8 cellular contexts compared by ENCODE assay signal in the genomic region with DNA sequence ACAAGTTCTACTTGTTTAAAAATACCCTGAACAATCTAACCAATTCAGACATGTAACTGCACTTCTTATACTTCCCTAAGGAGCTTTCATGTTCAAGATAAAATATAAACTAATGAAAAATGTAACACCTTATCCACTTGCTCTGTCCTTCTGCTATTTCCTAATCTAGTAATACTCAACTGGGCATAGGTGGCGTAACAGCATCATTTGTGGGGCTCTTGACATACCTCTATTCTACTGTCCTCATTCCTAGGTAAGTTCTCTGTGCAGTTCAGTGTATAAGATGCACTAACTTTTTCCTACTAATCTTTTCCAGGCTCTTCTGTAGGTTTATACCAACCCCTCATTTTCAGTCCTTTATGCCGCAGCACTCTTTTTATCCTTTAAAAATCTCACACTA. TPM values are rescaled to one million over a fixed set of nuclear protein-coding genes. Genes with fewer than 3 reads are reported as not detected.
A peak's percentile ranks its signal among the peaks of the same experiment; 100 is the strongest.
DNase-seq lines count a peak whose midpoint lies in the region; ATAC-seq and TF ChIP-seq lines count a peak whose summit lies in the region.

No MANE protein-coding gene starts in this region.

- no peaks in the 10 kb centered on the region for H3K27me3 Mint-ChIP-seq in CD4-positive, CD25-positive, alpha-beta regulatory T cell
- H3K27me3 Mint-ChIP-seq in activated T-helper 2 cell treated with anti-CD3 and anti-CD28 coated beads, Interferon-gamma antibody, Interleukin-2, Interleukin-4, amounts not matched to agents 10 μg/mL and 5 μg/mL and 100 μg/mL, durations not matched to agents 14 hours and 24 hours and 36 hours (ENCODE audit: low read depth), result no peaks in the 10 kb centered on the region

- H3K27ac ChIP-seq in CD4-positive, CD25-positive, alpha-beta regulatory T cell (ENCODE audit: insufficient read depth, low read length, poor library complexity, severe bottlenecking), result no peak overlapping the region

- peaks cover 0 to 4% (median 1%) of the 10 kb centered on the region in 4 donors for H3K4me1 Mint-ChIP-seq in CD4-positive, CD25-positive, alpha-beta regulatory T cell
- H3K4me1 Mint-ChIP-seq in activated T-helper 2 cell treated with anti-CD3 and anti-CD28 coated beads, Interferon-gamma antibody, Interleukin-2, Interleukin-4, amounts not matched to agents 10 μg/mL and 5 μg/mL and 100 μg/mL, durations not matched to agents 14 hours and 24 hours and 36 hours (ENCODE audit: low read depth), result no peaks in the 10 kb centered on the region

- TF ChIP-seq CTCF in GM12875 (IDR thresholded peaks at IDR 0.05; ENCODE audit: borderline replicate concordance, insufficient read depth, low read depth, low read length), result peak; percentile 14; the same call in 1 of the 2 replicates

- H3K4me1 ChIP-seq in CD4-positive, CD25-positive, alpha-beta regulatory T cell (ENCODE audit: control insufficient read depth, insufficient read depth, low read length, poor library complexity, severe bottlenecking), result no peaks in the 10 kb centered on the region

- no peak overlapping the region for H3K4me3 ChIP-seq in CD4-positive, CD25-positive, alpha-beta regulatory T cell (ENCODE audit: low read depth, low read length)
- H3K4me3 ChIP-seq in GM12875 (ENCODE audit: low read depth, low read length), result no peak overlapping the region

- H3K36me3 ChIP-seq in CD4-positive, CD25-positive, alpha-beta regulatory T cell (ENCODE audit: control insufficient read depth, insufficient read depth, low read length), result peaks cover 14% of the 10 kb centered on the region

- H3K27ac Mint-ChIP-seq in CD4-positive, CD25-positive, alpha-beta regulatory T cell, result no peak overlapping the region
- no peak overlapping the region for H3K27ac Mint-ChIP-seq in activated T-helper 2 cell treated with anti-CD3 and anti-CD28 coated beads, Interferon-gamma antibody, Interleukin-2, Interleukin-4, amounts not matched to agents 10 μg/mL and 5 μg/mL and 100 μg/mL, durations not matched to agents 14 hours and 24 hours and 36 hours

- H3K4me3 Mint-ChIP-seq in CD4-positive, CD25-positive, alpha-beta regulatory T cell, result no peak overlapping the region
- no peak overlapping the region for H3K4me3 Mint-ChIP-seq in activated T-helper 2 cell treated with anti-CD3 and anti-CD28 coated beads, Interferon-gamma antibody, Interleukin-2, Interleukin-4, amounts not matched to agents 10 μg/mL and 5 μg/mL and 100 μg/mL, durations not matched to agents 14 hours and 24 hours and 36 hours (ENCODE audit: low read depth)

- intact Hi-C loops in activated T-helper 2 cell treated with anti-CD3 and anti-CD28 coated beads, Interferon-gamma antibody, Interleukin-2, Interleukin-4, amounts not matched to agents 10 μg/mL and 5 μg/mL and 100 μg/mL, durations not matched to agents 14 hours and 24 hours and 36 hours (cut with micrococcal nuclease), result no loop called here

- ATAC-seq in CD4-positive, CD25-positive, alpha-beta regulatory T cell (ENCODE audit: low read depth in 2 of 2), result no peak

- peaks cover 38% of the 10 kb centered on the region for H3K36me3 Mint-ChIP-seq in CD4-positive, CD25-positive, alpha-beta regulatory T cell
- H3K36me3 Mint-ChIP-seq in activated T-helper 2 cell treated with anti-CD3 and anti-CD28 coated beads, Interferon-gamma antibody, Interleukin-2, Interleukin-4, amounts not matched to agents 10 μg/mL and 5 μg/mL and 100 μg/mL, durations not matched to agents 14 hours and 24 hours and 36 hours (ENCODE audit: low read depth), result peaks cover 19% of the 10 kb centered on the region

- H3K9me3 ChIP-seq in CD4-positive, CD25-positive, alpha-beta regulatory T cell (ENCODE audit: control insufficient read depth in 2 of 2, low read length in 2 of 2), result no peaks in the 10 kb centered on the region

- no peaks in the 10 kb centered on the region for H3K9me3 Mint-ChIP-seq in CD4-positive, CD25-positive, alpha-beta regulatory T cell
- H3K9me3 Mint-ChIP-seq in activated T-helper 2 cell treated with anti-CD3 and anti-CD28 coated beads, Interferon-gamma antibody, Interleukin-2, Interleukin-4, amounts not matched to agents 10 μg/mL and 5 μg/mL and 100 μg/mL, durations not matched to agents 14 hours and 24 hours and 36 hours, result no peaks in the 10 kb centered on the region

- DNase-seq in CD4-positive, CD25-positive, alpha-beta regulatory T cell, result peak in 2 of 3 donors; percentile 3 to 30
- DNase-seq in OCI-M1 (lab: John Stamatoyannopoulos, UW), result peak; percentile 16
- DNase-seq in glomerular visceral epithelial cell (ENCODE audit: extremely low spot score), result peak; percentile 3
- no peak for DNase-seq in activated T-helper 2 cell treated with anti-CD3 and anti-CD28 coated beads, Interferon-gamma antibody, Interleukin-2, Interleukin-4, amounts not matched to agents 10 μg/mL and 5 μg/mL and 100 μg/mL, durations not matched to agents 14 hours and 24 hours and 36 hours (ENCODE audit: low spot score)
- DNase-seq in GM19238 (ENCODE audit: insufficient read length, low spot score), result no peak
- DNase-seq in NCI-H446 (lab: John Stamatoyannopoulos, UW), result no peak
- no peak for DNase-seq in cerebellum (ENCODE audit: low spot score)

- no peaks in the 10 kb centered on the region for H3K27me3 ChIP-seq in CD4-positive, CD25-positive, alpha-beta regulatory T cell (ENCODE audit: control insufficient read depth, insufficient read depth, low read length)

RNA-seq across cellular contexts. Expression of a gene that starts 36.7 kb away (rescaled TPM):
- total RNA-seq in CD4-positive, CD25-positive, alpha-beta regulatory T cell, result 19.7 TPM
- 10 to 100 TPM in 2 of 4 donors, 1 to 10 TPM in 2; 5.3 to 16.9 (median 12.2) TPM for polyA plus RNA-seq in CD4-positive, CD25-positive, alpha-beta regulatory T cell
- 11.9 and 14.0 TPM in 2 replicates for total RNA-seq in activated T-helper 2 cell treated with anti-CD3 and anti-CD28 coated beads, Interferon-gamma antibody, Interleukin-2, Interleukin-4, amounts not matched to agents 10 μg/mL and 5 μg/mL and 100 μg/mL, durations not matched to agents 14 hours and 24 hours and 36 hours
- total RNA-seq in cerebellum, result 51.0 TPM

RNA-seq across cellular contexts. Expression of a gene that starts 56.5 kb away (rescaled TPM):
- not detected for total RNA-seq in CD4-positive, CD25-positive, alpha-beta regulatory T cell
- polyA plus RNA-seq in CD4-positive, CD25-positive, alpha-beta regulatory T cell, result under 1 TPM in 2 of 4 donors, not detected in 2; 0.30 to 0.39 TPM
- 0.48 and 0.71 TPM in 2 replicates for total RNA-seq in activated T-helper 2 cell treated with anti-CD3 and anti-CD28 coated beads, Interferon-gamma antibody, Interleukin-2, Interleukin-4, amounts not matched to agents 10 μg/mL and 5 μg/mL and 100 μg/mL, durations not matched to agents 14 hours and 24 hours and 36 hours
- total RNA-seq in cerebellum, result 16.5 TPM

RNA-seq across cellular contexts. Expression of a gene that starts 56.5 kb away (rescaled TPM):
- total RNA-seq in CD4-positive, CD25-positive, alpha-beta regulatory T cell, result 26.5 TPM
- polyA plus RNA-seq in CD4-positive, CD25-positive, alpha-beta regulatory T cell, result 1 to 10 TPM; 5.4 to 9.3 (median 6.8) TPM
- 19.8 and 21.2 TPM in 2 replicates for total RNA-seq in activated T-helper 2 cell treated with anti-CD3 and anti-CD28 coated beads, Interferon-gamma antibody, Interleukin-2, Interleukin-4, amounts not matched to agents 10 μg/mL and 5 μg/mL and 100 μg/mL, durations not matched to agents 14 hours and 24 hours and 36 hours
- 41.0 TPM for total RNA-seq in cerebellum

RNA-seq across cellular contexts. Expression of a gene that starts 56.6 kb away (rescaled TPM):
- 64.2 TPM for total RNA-seq in CD4-positive, CD25-positive, alpha-beta regulatory T cell
- polyA plus RNA-seq in CD4-positive, CD25-positive, alpha-beta regulatory T cell, result 10 to 100 TPM; 25.1 to 39.1 (median 31.8) TPM
- 59.3 and 61.8 TPM in 2 replicates for total RNA-seq in activated T-helper 2 cell treated with anti-CD3 and anti-CD28 coated beads, Interferon-gamma antibody, Interleukin-2, Interleukin-4, amounts not matched to agents 10 μg/mL and 5 μg/mL and 100 μg/mL, durations not matched to agents 14 hours and 24 hours and 36 hours
- 33.8 TPM for total RNA-seq in cerebellum

Comparison
In these comparisons a context has a peak if more than half of its experiments do, and no peak if none do; other contexts are left out.
1. DNase-seq: peak in CD4-positive, CD25-positive, alpha-beta regulatory T cell (2 of 3), OCI-M1 (single experiment) and glomerular visceral epithelial cell (single experiment); none in activated T-helper 2 cell treated with anti-CD3 and anti-CD28 coated beads, Interferon-gamma antibody, Interleukin-2, Interleukin-4, amounts not matched to agents 10 μg/mL and 5 μg/mL and 100 μg/mL, durations not matched to agents 14 hours and 24 hours and 36 hours (single experiment), GM19238 (single experiment), NCI-H446 (0 of 2) and cerebellum (single experiment).
2. RNA of a gene that starts 56.5 kb away (total RNA-seq): 16.5 TPM in cerebellum (single experiment); 0.48 to 0.71 TPM in activated T-helper 2 cell treated with anti-CD3 and anti-CD28 coated beads, Interferon-gamma antibody, Interleukin-2, Interleukin-4, amounts not matched to agents 10 μg/mL and 5 μg/mL and 100 μg/mL, durations not matched to agents 14 hours and 24 hours and 36 hours and not detected in CD4-positive, CD25-positive, alpha-beta regulatory T cell (single experiment); every median in the first group is over 10 times any median in the second.